27 cellular contexts compared by ENCODE assay signal in genomic region chr7:38962028-38962427, GRCh38. TPM values are rescaled to one million over a fixed set of nuclear protein-coding genes. Genes with fewer than 3 reads are reported as not detected.
"Had no signal": no experiment of that assay in that cellular context is flagged by ENCODE, and none has a peak within 500 bp of the region (broad histone marks: within the 10 kb centered on the region; RNA-seq: fewer than 3 reads in every experiment).

No MANE protein-coding gene starts in this region.

- DNase-seq: IMR-90; Karpas-422; KG1; MG63; NCI-H1092; NCI-H1105 treated with DMSO at 0.1 percent for 48 hours; NCI-H1436; NCI-H187; NCI-H2029; NCI-H2081 treated with DMSO at 0.1 percent for 48 hours; NCI-H2171; NCI-H226; NCI-H446; NCI-H510A; NCI-H524 treated with DMSO at 0.1 percent for 48 hours; NCI-H69; NCI-H774; NK-92 treated with Interleukin-12 subunit alpha and Interleukin-12 subunit beta, amount 100 ng/mL, for 24 hours; PC-3; SHP77 treated with DMSO at 0.1 percent for 48 hours; SJCRH30 had no signal

- H3K4me1 ChIP-seq: SJCRH30 had no signal

- H3K4me3 ChIP-seq: MG63, SJCRH30 had no signal

- H3K36me3 ChIP-seq: MG63, SJCRH30 had no signal

- ATAC-seq: HepG2, Panc1, PC-3, Right ventricle myocardium inferior, SK-N-SH treated with all-trans-retinoic acid at 6 μM for 48 hours had no signal

- H3K27ac ChIP-seq: SJCRH30 had no signal

- H3K27me3 ChIP-seq: MG63, SJCRH30 had no signal

- H3K9me3 ChIP-seq: SJCRH30 had no signal

- FAIRE-seq: HepG2 had no signal

RNA-seq across cellular contexts. Expression of gene POU6F2, which starts 15.7 kb away (rescaled TPM):
- total RNA-seq: HepG2, HT1080, IMR-90, PC-3, RPMI7951, SJCRH30 had no signal
- polyA plus RNA-seq: HepG2, IMR-90 had no signal
